ENCODE assay signal across 1 cellular context in the genomic region with DNA sequence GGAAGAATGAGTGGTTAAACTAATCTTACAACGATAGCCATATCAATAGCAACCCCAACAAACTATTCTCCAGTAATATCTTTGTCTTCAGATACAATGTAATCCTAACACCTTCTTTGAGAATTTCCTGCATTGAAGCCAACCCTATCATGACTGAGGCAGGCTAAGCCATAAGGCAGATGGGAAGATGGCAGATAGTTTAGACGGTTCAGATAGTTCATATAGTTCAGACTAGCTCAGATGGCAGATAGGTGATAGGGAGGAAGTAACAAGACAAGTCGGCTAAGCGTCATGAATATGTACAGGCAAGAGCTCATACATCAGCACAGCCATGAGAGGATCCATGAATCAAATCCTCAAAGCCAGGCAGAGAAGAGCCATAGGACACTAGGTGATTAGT.
TF ChIP-seq lines count a peak whose summit lies in the region.

No MANE protein-coding gene starts in this region.

TF ChIP-seq in WTC11, 78 proteins besides CTCF, POLR2A, EP300 and RAD21 (continued from another document):
- TF ChIP-seq ZSCAN18 (CRISPR knock-in tag; IDR thresholded peaks at IDR 0.05) = no peak
- no peak for TF ChIP-seq IRF2 (CRISPR knock-in tag; IDR thresholded peaks at IDR 0.05; ENCODE audit: borderline replicate concordance, low read depth)
- TF ChIP-seq ATF1 (CRISPR knock-in tag; IDR thresholded peaks at IDR 0.05) = no peak
- TF ChIP-seq NFATC4 (CRISPR knock-in tag; IDR thresholded peaks at IDR 0.05) = no peak
- no peak for TF ChIP-seq JUN (CRISPR knock-in tag; IDR thresholded peaks at IDR 0.05)
- no peak for TF ChIP-seq PRDM15 (CRISPR knock-in tag; IDR thresholded peaks at IDR 0.05)
- no peak for TF ChIP-seq PREB (CRISPR knock-in tag; IDR thresholded peaks at IDR 0.05; ENCODE audit: borderline replicate concordance)
- TF ChIP-seq TEAD4 (CRISPR knock-in tag; IDR thresholded peaks at IDR 0.05) = no peak
- no peak for TF ChIP-seq CDX4 (CRISPR knock-in tag; IDR thresholded peaks at IDR 0.05; ENCODE audit: borderline replicate concordance)
